In the genomic region with DNA sequence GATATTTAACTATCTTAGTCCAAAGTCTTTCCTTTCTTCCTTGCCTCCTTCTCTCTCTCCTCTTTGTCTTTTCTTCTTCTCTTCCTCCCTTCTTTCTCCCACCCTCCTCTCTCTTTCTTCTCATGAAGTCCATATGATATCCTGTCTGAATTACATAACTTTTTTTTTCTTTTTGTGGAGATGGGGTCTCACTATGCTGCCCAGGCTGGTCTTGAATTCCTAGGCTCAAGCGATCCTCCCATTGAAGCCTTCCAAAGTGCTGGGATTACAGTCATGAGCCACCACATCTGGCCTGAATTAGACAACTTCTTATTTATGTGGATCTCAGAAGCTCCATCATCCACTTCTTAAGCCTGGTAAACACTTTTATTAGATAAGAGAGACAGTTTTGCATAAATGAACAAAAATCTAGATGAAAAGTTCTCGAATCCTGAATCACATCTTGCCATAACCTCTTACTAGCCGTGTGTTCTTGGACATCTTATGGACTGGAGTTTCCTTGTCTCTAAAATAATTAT, we compare ENCODE assay signal across 25 cellular contexts.
DNase-seq lines count a peak whose midpoint lies in the region; ATAC-seq and TF ChIP-seq lines count a peak whose summit lies in the region.
"Had no signal": no experiment of that assay in that cellular context is flagged by ENCODE, and none has a peak within 500 bp of the region (broad histone marks: within the 10 kb centered on the region; RNA-seq: fewer than 3 reads in every experiment).

No MANE protein-coding gene starts in this region.

- DNase-seq in CD4-positive, CD25-positive, alpha-beta regulatory T cell: no peak
- no peak for DNase-seq in DND-41
- DNase-seq in immature natural killer cell: no peak
- no peak for DNase-seq in NCI-H1048 (lab: John Stamatoyannopoulos, UW)
- DNase-seq in AG08396 (ENCODE audit: low spot score): no peak
- DNase-seq: body of pancreas; GF-D8; H9; Kasumi-1; NCI-H1694 treated with DMSO at 0.1 percent for 48 hours; NCI-H2171; NCI-H510A treated with DMSO at 0.1 percent for 48 hours; nephron progenitor cell; NK-92 treated with Interleukin-12 subunit alpha and Interleukin-12 subunit beta, amount 100 ng/mL, for 24 hours; right cardiac atrium had no signal

- peaks cover 13% of the 10 kb centered on the region for H3K36me3 Mint-ChIP-seq in CD4-positive, CD25-positive, alpha-beta regulatory T cell
- no peaks in the 10 kb centered on the region for H3K36me3 Mint-ChIP-seq in activated T-helper 17 cell treated with anti-CD3 and anti-CD28 coated beads, Interleukin-2, amount 50 U/mL, for 72 hours (ENCODE audit: low read depth)
- H3K36me3 Mint-ChIP-seq in immature natural killer cell: peaks cover 0 to 12% (median 3%) of the 10 kb centered on the region in 3 donors

- no peaks in the 10 kb centered on the region for H4K20me1 ChIP-seq in DND-41 (ENCODE audit: insufficient read depth, low read length)

- H3K27ac Mint-ChIP-seq in CD4-positive, CD25-positive, alpha-beta regulatory T cell: peak overlapping the region in 2 of 3 donors; percentile 13 to 77
- no peak overlapping the region for H3K27ac Mint-ChIP-seq in activated T-helper 17 cell treated with anti-CD3 and anti-CD28 coated beads, Interleukin-2, amount 50 U/mL, for 72 hours
- peak overlapping the region; percentile 84 to 94 (median 88) for H3K27ac Mint-ChIP-seq in immature natural killer cell
- H3K27ac Mint-ChIP-seq: activated T-helper 1 cell treated with anti-CD3 and anti-CD28 coated beads, Interleukin-12 subunit alpha, Interleukin-12 subunit beta, Interleukin-2, Interleukin-4 antibody, amounts not matched to agents 30 ng/mL and 10 ng/mL and 1 ng/mL, durations not matched to agents 14 hours and 24 hours and 36 hours; H9; type B pancreatic cell had no signal

- peaks cover 15% of the 10 kb centered on the region for H3K79me2 ChIP-seq in DND-41 (ENCODE audit: insufficient read depth, low read length)

- no peaks in the 10 kb centered on the region for H3K9me3 Mint-ChIP-seq in CD4-positive, CD25-positive, alpha-beta regulatory T cell
- H3K9me3 Mint-ChIP-seq in activated T-helper 17 cell treated with anti-CD3 and anti-CD28 coated beads, Interleukin-2, amount 50 U/mL, for 72 hours: no peaks in the 10 kb centered on the region
- H3K9me3 Mint-ChIP-seq in immature natural killer cell: no peaks in the 10 kb centered on the region
- H3K9me3 Mint-ChIP-seq: activated naive CD4-positive, alpha-beta T cell treated with anti-CD3 and anti-CD28 coated beads, Interleukin-2, amount 50 U/mL, for 72 hours; activated T-helper 1 cell treated with anti-CD3 and anti-CD28 coated beads, Interleukin-12 subunit alpha, Interleukin-12 subunit beta, Interleukin-2, Interleukin-4 antibody, amounts not matched to agents 30 ng/mL and 10 ng/mL and 1 ng/mL, durations not matched to agents 14 hours and 24 hours and 36 hours; H9; nephron progenitor cell had no signal

- peaks cover 4% of the 10 kb centered on the region for H3K27me3 Mint-ChIP-seq in CD4-positive, CD25-positive, alpha-beta regulatory T cell
- H3K27me3 Mint-ChIP-seq in activated T-helper 17 cell treated with anti-CD3 and anti-CD28 coated beads, Interleukin-2, amount 50 U/mL, for 72 hours: no peaks in the 10 kb centered on the region
- peaks cover 3 to 7% (median 4%) of the 10 kb centered on the region in 3 donors for H3K27me3 Mint-ChIP-seq in immature natural killer cell (ENCODE audit: low read depth in 3 of 3)
- H3K27me3 Mint-ChIP-seq: type B pancreatic cell had no signal

- H3K4me1 ChIP-seq in CD4-positive, CD25-positive, alpha-beta regulatory T cell (ENCODE audit: control insufficient read depth, insufficient read depth, low read length, poor library complexity, severe bottlenecking): peaks cover 14% of the 10 kb centered on the region
- peaks cover 42% of the 10 kb centered on the region for H3K4me1 ChIP-seq in DND-41 (ENCODE audit: insufficient read depth, low read length)
- H3K4me1 ChIP-seq: parathyroid adenoma had no signal

- no peak overlapping the region for H3K4me3 Mint-ChIP-seq in CD4-positive, CD25-positive, alpha-beta regulatory T cell
- H3K4me3 Mint-ChIP-seq in activated T-helper 17 cell treated with anti-CD3 and anti-CD28 coated beads, Interleukin-2, amount 50 U/mL, for 72 hours: peak overlapping the region; percentile 6
- H3K4me3 Mint-ChIP-seq in immature natural killer cell: peak overlapping the region; percentile 14 to 79 (median 75)
- H3K4me3 Mint-ChIP-seq: H9, nephron progenitor cell, type B pancreatic cell had no signal

- H3K36me3 ChIP-seq in CD4-positive, CD25-positive, alpha-beta regulatory T cell (ENCODE audit: control insufficient read depth, insufficient read depth, low read length): no peaks in the 10 kb centered on the region
- no peaks in the 10 kb centered on the region for H3K36me3 ChIP-seq in DND-41 (ENCODE audit: insufficient read depth, low read length)

- no peak overlapping the region for H3K4me2 ChIP-seq in DND-41 (ENCODE audit: insufficient read depth, low read length)
- H3K4me2 ChIP-seq: hepatocyte had no signal

- no peak overlapping the region for H2AFZ ChIP-seq in DND-41 (ENCODE audit: low read depth, low read length)
- H2AFZ ChIP-seq: hepatocyte, parathyroid adenoma had no signal

- H3K9ac ChIP-seq in DND-41 (ENCODE audit: low read depth, low read length): no peak overlapping the region
- H3K9ac ChIP-seq: parathyroid adenoma had no signal

- H3K27me3 ChIP-seq in CD4-positive, CD25-positive, alpha-beta regulatory T cell (ENCODE audit: control insufficient read depth, insufficient read depth, low read length): no peaks in the 10 kb centered on the region
- no peaks in the 10 kb centered on the region for H3K27me3 ChIP-seq in DND-41 (ENCODE audit: insufficient read depth, low read length, poor library complexity)
- H3K27me3 ChIP-seq: body of pancreas, hepatocyte had no signal

- H3K9me3 ChIP-seq in CD4-positive, CD25-positive, alpha-beta regulatory T cell (ENCODE audit: control insufficient read depth in 2 of 2, low read length in 2 of 2): no peaks in the 10 kb centered on the region
- H3K9me3 ChIP-seq in DND-41 (ENCODE audit: insufficient read depth, low read length, severe bottlenecking): no peaks in the 10 kb centered on the region
- H3K9me3 ChIP-seq: body of pancreas had no signal

- no peak overlapping the region for H3K27ac ChIP-seq in CD4-positive, CD25-positive, alpha-beta regulatory T cell (ENCODE audit: insufficient read depth, low read length, poor library complexity, severe bottlenecking)
- H3K27ac ChIP-seq in DND-41 (ENCODE audit: low read length): peak overlapping the region; percentile 95
- H3K27ac ChIP-seq: body of pancreas, hepatocyte, parathyroid adenoma had no signal

- ATAC-seq in CD4-positive, CD25-positive, alpha-beta regulatory T cell (ENCODE audit: low read depth in 2 of 2): no peak
- no peak for ATAC-seq in DND-41 (ENCODE audit: insufficient read depth, low read depth)
- no peak for ATAC-seq in activated T-helper 17 cell treated with anti-CD3 and anti-CD28 coated beads, Interleukin-2, amount 50 U/mL, for 72 hours (replicated peaks)
- no peak for ATAC-seq in GM21529 (IDR thresholded peaks at IDR 0.05; ENCODE audit: unreplicated experiment)
- no peak for ATAC-seq in GM19455 (IDR thresholded peaks at IDR 0.05; ENCODE audit: unreplicated experiment)
- ATAC-seq: activated naive CD4-positive, alpha-beta T cell treated with anti-CD3 and anti-CD28 coated beads, Interleukin-2, amount 50 U/mL, for 72 hours; body of pancreas; left lobe of liver; Panc1; right cardiac atrium had no signal

- peaks cover 21 to 48% (median 36%) of the 10 kb centered on the region in 4 donors for H3K4me1 Mint-ChIP-seq in CD4-positive, CD25-positive, alpha-beta regulatory T cell
- H3K4me1 Mint-ChIP-seq in activated T-helper 17 cell treated with anti-CD3 and anti-CD28 coated beads, Interleukin-2, amount 50 U/mL, for 72 hours: peaks cover 28% of the 10 kb centered on the region
- peaks cover 75 to 76% of the 10 kb centered on the region in 2 donors for H3K4me1 Mint-ChIP-seq in immature natural killer cell

- no peak overlapping the region for H3K4me3 ChIP-seq in CD4-positive, CD25-positive, alpha-beta regulatory T cell (ENCODE audit: low read depth, low read length)
- H3K4me3 ChIP-seq in DND-41 (ENCODE audit: low read depth in 1 of 2, low read length in 2 of 2): no peak overlapping the region
- H3K4me3 ChIP-seq: body of pancreas, hepatocyte had no signal

- TF ChIP-seq CTCF in DND-41 (IDR thresholded peaks at IDR 0.05; ENCODE audit: borderline replicate concordance, extremely low read depth, low read length, poor library complexity, severe bottlenecking): no peak

Comparison
In these comparisons a context has a peak if more than half of its experiments do, and no peak if none do; other contexts are left out.
1. H3K4me3 Mint-ChIP-seq: peak in activated T-helper 17 cell treated with anti-CD3 and anti-CD28 coated beads, Interleukin-2, amount 50 U/mL, for 72 hours (single experiment) and immature natural killer cell (5 of 5); none in CD4-positive, CD25-positive, alpha-beta regulatory T cell (0 of 4).